In genomic region chr1:121519042-121519755, GRCh38 we compare ENCODE assay signal across 8 cellular contexts.
A peak's percentile ranks its signal among the peaks of the same experiment; 100 is the strongest.
DNase-seq lines count a peak whose midpoint lies in the region; ATAC-seq and TF ChIP-seq lines count a peak whose summit lies in the region.

No MANE protein-coding gene starts in this region.

- TF ChIP-seq EP300 in upper lobe of left lung (IDR thresholded peaks at IDR 0.05): no peak

- H3K36me3 Mint-ChIP-seq in CD8-positive, alpha-beta T cell: peaks cover 8% of the 10 kb centered on the region

- no peaks in the 10 kb centered on the region for H3K9me3 ChIP-seq in CD8-positive, alpha-beta T cell (ENCODE audit: low read length)
- H3K9me3 ChIP-seq in Peyer's patch (no peaks in the 10 kb centered on the region), upper lobe of left lung (no peaks in the 10 kb centered on the region)

- intact Hi-C loops in CD8-positive, alpha-beta T cell (cut with DNase I, micrococcal nuclease): loop anchor here in 1 of 2 experiments (5.0 kb wide), 2 partner anchors 33 to 72 kb away; no protein-coding TSS in a partner anchor
- intact Hi-C loops in Right ventricle myocardium superior (cut with DNase I): no loop called here

- DNase-seq in CD8-positive, alpha-beta T cell: peak; percentile 55 to 89 (median 80)
- DNase-seq in Peyer's patch: peak; percentile 59 to 92 (median 88)
- DNase-seq in activated gamma-delta T cell treated with anti-CD3 and anti-CD28 coated beads, Interleukin-2, amount 50 U/mL, for 16 hours (ENCODE audit: low read depth): peak; percentile 68
- peak; percentile 76 for DNase-seq in Right ventricle myocardium superior
- peak; percentile 76 for DNase-seq in pons (ENCODE audit: low spot score)
- peak; percentile 69 to 90 for DNase-seq in upper lobe of left lung
- no peak for DNase-seq in dedifferentiated amniotic fluid mesenchymal stem cell (ENCODE audit: extremely low spot score)

- no peaks in the 10 kb centered on the region for H3K27me3 ChIP-seq in CD8-positive, alpha-beta T cell (ENCODE audit: insufficient read depth, low read length)
- H3K27me3 ChIP-seq in Peyer's patch (no peaks in the 10 kb centered on the region), upper lobe of left lung (peaks cover 0 to 9% (median 6%) of the 10 kb centered on the region in 4 donors)

- POLR2A ChIA-PET in CD8-positive, alpha-beta T cell (lab: Charles Lee): interaction anchor here (0.7 to 2.0 kb wide), 11 partner anchors 10 to 73 kb away, joined by 3 to 8 read pairs (median 4); no protein-coding TSS in a partner anchor

- H3K27ac ChIP-seq in CD8-positive, alpha-beta T cell (ENCODE audit: low read depth, low read length): peak overlapping the region; percentile 70
- peak overlapping the region; percentile 80 to 91 (median 84) for H3K27ac ChIP-seq in Peyer's patch
- peak overlapping the region in 3 of 4 donors; percentile 28 to 72 (median 69) for H3K27ac ChIP-seq in upper lobe of left lung

- TF ChIP-seq POLR2A in Peyer's patch (IDR thresholded peaks at IDR 0.05): no peak
- peak in 1 of 4 donors; percentile 49 for TF ChIP-seq POLR2A in upper lobe of left lung (IDR thresholded peaks at IDR 0.05)

- peak overlapping the region; percentile 89 for H3K4me3 ChIP-seq in CD8-positive, alpha-beta T cell (ENCODE audit: low read depth, low read length)
- H3K4me3 ChIP-seq in Peyer's patch: peak overlapping the region; percentile 57 to 69 (median 62)
- H3K4me3 ChIP-seq in upper lobe of left lung: peak overlapping the region; percentile 1 to 61 (median 52)

- 4% methylated on average over 19 to 51 of the region's 75 CpGs for WGBS in upper lobe of left lung, 2 donors

- CTCF ChIA-PET in CD8-positive, alpha-beta T cell (lab: Charles Lee): interaction anchor here (0.9 to 1.4 kb wide), 5 partner anchors 10 to 97 kb away, joined by 3 to 6 read pairs (median 3); no protein-coding TSS in a partner anchor

- H3K27me3 Mint-ChIP-seq in CD8-positive, alpha-beta T cell (ENCODE audit: low read depth): no peaks in the 10 kb centered on the region

- TF ChIP-seq CTCF in CD8-positive, alpha-beta T cell (IDR thresholded peaks at IDR 0.05): no peak
- TF ChIP-seq CTCF in Peyer's patch (IDR thresholded peaks at IDR 0.05) (no peak), upper lobe of left lung (IDR thresholded peaks at IDR 0.05) (no peak)

- H3K4me1 Mint-ChIP-seq in CD8-positive, alpha-beta T cell (ENCODE audit: low read depth): peaks cover 62% of the 10 kb centered on the region

- peak; percentile 87 for ATAC-seq in CD8-positive, alpha-beta T cell
- peak; percentile 39 for ATAC-seq in HG03432 (IDR thresholded peaks at IDR 0.05; ENCODE audit: unreplicated experiment)
- ATAC-seq in Right ventricle myocardium superior (ENCODE audit: poor library complexity): peak; percentile 86
- peak; percentile 61 to 80 for ATAC-seq in upper lobe of left lung (ENCODE audit: low FRiP score in 2 of 2)

- peak overlapping the region; percentile 96 for H3K4me3 Mint-ChIP-seq in CD8-positive, alpha-beta T cell

- H3K36me3 ChIP-seq in CD8-positive, alpha-beta T cell (ENCODE audit: insufficient read depth, low read length): no peaks in the 10 kb centered on the region
- no peaks in the 10 kb centered on the region for H3K36me3 ChIP-seq in Peyer's patch
- no peaks in the 10 kb centered on the region for H3K36me3 ChIP-seq in upper lobe of left lung

- peak overlapping the region; percentile 98 for H3K27ac Mint-ChIP-seq in CD8-positive, alpha-beta T cell

- H3K9me3 Mint-ChIP-seq in CD8-positive, alpha-beta T cell: no peaks in the 10 kb centered on the region

- H3K4me1 ChIP-seq in CD8-positive, alpha-beta T cell (ENCODE audit: insufficient read depth, low read length): peaks cover 37% of the 10 kb centered on the region
- H3K4me1 ChIP-seq in Peyer's patch (peaks cover 0 to 7% (median 0%) of the 10 kb centered on the region in 4 donors), upper lobe of left lung (peaks cover 6 to 20% (median 9%) of the 10 kb centered on the region in 4 donors)
